19 cellular contexts compared by ENCODE assay signal in genomic region chr11:96084610-96085348, GRCh38.
DNase-seq lines count a peak whose midpoint lies in the region; ATAC-seq lines count a peak whose summit lies in the region.
"Had no signal": no experiment of that assay in that cellular context is flagged by ENCODE, and none has a peak within 500 bp of the region (broad histone marks: within the 10 kb centered on the region; RNA-seq: fewer than 3 reads in every experiment).

No MANE protein-coding gene starts in this region.

- peak overlapping the region; percentile 32 for H4K8ac ChIP-seq in mesenchymal stem cell (ENCODE audit: low read length)

- no peak overlapping the region for H2BK5ac ChIP-seq in mesenchymal stem cell (ENCODE audit: low read depth, low read length, poor library complexity, severe bottlenecking)

- no peak overlapping the region for H3K9ac ChIP-seq in mesenchymal stem cell (ENCODE audit: low read length)

- no peak overlapping the region for H3K4me2 ChIP-seq in mesenchymal stem cell (ENCODE audit: low read length, poor library complexity, severe bottlenecking)

- H3K4me3 ChIP-seq in mesenchymal stem cell (ENCODE audit: insufficient read depth in 1 of 2, low read depth in 1 of 2, low read length in 2 of 2) = no peak overlapping the region
- H3K4me3 ChIP-seq: cardiac muscle cell had no signal

- H2AFZ ChIP-seq in mesenchymal stem cell (ENCODE audit: low read depth, low read length) = no peak overlapping the region

- H2BK12ac ChIP-seq in mesenchymal stem cell (ENCODE audit: low read length in 2 of 2) = no peak overlapping the region

- H3K27me3 ChIP-seq in mesenchymal stem cell (ENCODE audit: control insufficient read depth in 1 of 2, insufficient read depth in 1 of 2, low read length in 2 of 2) = no peaks in the 10 kb centered on the region
- H3K27me3 ChIP-seq: cardiac muscle cell had no signal

- H3K23ac ChIP-seq in mesenchymal stem cell (ENCODE audit: low read length in 2 of 2) = no peak overlapping the region

- H3K9me3 ChIP-seq in mesenchymal stem cell (ENCODE audit: control insufficient read depth, low read length) = no peaks in the 10 kb centered on the region

- H2BK15ac ChIP-seq in mesenchymal stem cell (ENCODE audit: low read depth, poor library complexity, severe bottlenecking) = no peak overlapping the region

- ATAC-seq in GM19395 (IDR thresholded peaks at IDR 0.05; ENCODE audit: unreplicated experiment) = no peak
- ATAC-seq in HG03342 (IDR thresholded peaks at IDR 0.05; ENCODE audit: unreplicated experiment) = no peak
- ATAC-seq: natural killer cell treated with Interleukin-12 subunit alpha and Interleukin-12 subunit beta and Interleukin-15 and Interleukin-18, amount 100 ng/mL, for 72 hours; stimulated activated effector memory CD8-positive, alpha-beta T cell treated with anti-CD3 and anti-CD28 coated beads, Interleukin-12 subunit alpha, Interleukin-12 subunit beta, amount 100 ng/mL, for 72 hours had no signal

- peaks cover 5% of the 10 kb centered on the region for H3K4me1 ChIP-seq in mesenchymal stem cell (ENCODE audit: control insufficient read depth, insufficient read depth, low read depth, low read length)

- DNase-seq in NCI-H1417 (lab: John Stamatoyannopoulos, UW) = peak; percentile 15 to 56 (median 50)
- no peak for DNase-seq in NCI-H1417 treated with DMSO at 0.1 percent for 48 hours (lab: John Stamatoyannopoulos, UW)
- peak; percentile 31 for DNase-seq in stimulated activated CD4-positive, alpha-beta T cell treated with anti-CD3 and anti-CD28 coated beads, Interleukin-15, amount 100 ng/mL, for 24 hours
- DNase-seq in stimulated activated CD4-positive, alpha-beta T cell treated with anti-CD3 and anti-CD28 coated beads, Interleukin-2, amount 100 ng/mL, for 48 hours = no peak
- peak; percentile 77 for DNase-seq in mesenchymal stem cell
- no peak for DNase-seq in NCI-H82 (lab: John Stamatoyannopoulos, UW)
- DNase-seq: activated CD8-positive, alpha-beta memory T cell treated with anti-CD3 and anti-CD28 coated beads for 24 hours; amygdala; CD4-positive, alpha-beta memory T cell; HCEC 1CT; islet precursor cell; NCI-H2227 treated with DMSO at 0.1 percent for 48 hours; small intestine had no signal

- H3K18ac ChIP-seq in mesenchymal stem cell (ENCODE audit: low read depth in 1 of 2, low read length in 2 of 2) = peak overlapping the region in 1 of 2 experiments; percentile 23

- WGBS in mesenchymal stem cell = 55% methylated on average over 4 of the region's 6 CpGs

- H3K4ac ChIP-seq in mesenchymal stem cell (ENCODE audit: low read depth in 1 of 2, low read length in 2 of 2) = no peak overlapping the region

- H3K36me3 ChIP-seq in mesenchymal stem cell (ENCODE audit: control insufficient read depth in 1 of 2, insufficient read depth in 2 of 2, low read depth in 1 of 2, low read length in 2 of 2) = peaks cover 0 to 24% of the 10 kb centered on the region in 2 experiments
- H3K36me3 ChIP-seq: cardiac muscle cell had no signal

- no peak overlapping the region for H4K91ac ChIP-seq in mesenchymal stem cell (ENCODE audit: low read length)

- H3K79me1 ChIP-seq in mesenchymal stem cell (replicated peaks; ENCODE audit: low read length, poor library complexity, severe bottlenecking) = peaks cover 28% of the 10 kb centered on the region

- peak overlapping the region; percentile 17 for H2AK5ac ChIP-seq in mesenchymal stem cell (ENCODE audit: low read length, severe bottlenecking)

- no peak overlapping the region for H3K27ac ChIP-seq in mesenchymal stem cell (ENCODE audit: low read length, poor library complexity, severe bottlenecking)
- H3K27ac ChIP-seq: 22Rv1, cardiac muscle cell had no signal

- no peak overlapping the region for H2BK120ac ChIP-seq in mesenchymal stem cell (ENCODE audit: low read depth, low read length)

- peak overlapping the region in 1 of 2 experiments; percentile 1 for H3K14ac ChIP-seq in mesenchymal stem cell (ENCODE audit: low read length in 2 of 2)

Comparison
In these comparisons a context has a peak if more than half of its experiments do, and no peak if none do; other contexts are left out.
1. DNase-seq: peak in NCI-H1417 (3 of 3), stimulated activated CD4-positive, alpha-beta T cell treated with anti-CD3 and anti-CD28 coated beads, Interleukin-15, amount 100 ng/mL, for 24 hours (single experiment) and mesenchymal stem cell (single experiment); none in NCI-H1417 treated with DMSO at 0.1 percent for 48 hours (single experiment), stimulated activated CD4-positive, alpha-beta T cell treated with anti-CD3 and anti-CD28 coated beads, Interleukin-2, amount 100 ng/mL, for 48 hours (0 of 2) and NCI-H82 (single experiment).